Comparison of ENCODE assay signal across 13 cellular contexts in the genomic region with DNA sequence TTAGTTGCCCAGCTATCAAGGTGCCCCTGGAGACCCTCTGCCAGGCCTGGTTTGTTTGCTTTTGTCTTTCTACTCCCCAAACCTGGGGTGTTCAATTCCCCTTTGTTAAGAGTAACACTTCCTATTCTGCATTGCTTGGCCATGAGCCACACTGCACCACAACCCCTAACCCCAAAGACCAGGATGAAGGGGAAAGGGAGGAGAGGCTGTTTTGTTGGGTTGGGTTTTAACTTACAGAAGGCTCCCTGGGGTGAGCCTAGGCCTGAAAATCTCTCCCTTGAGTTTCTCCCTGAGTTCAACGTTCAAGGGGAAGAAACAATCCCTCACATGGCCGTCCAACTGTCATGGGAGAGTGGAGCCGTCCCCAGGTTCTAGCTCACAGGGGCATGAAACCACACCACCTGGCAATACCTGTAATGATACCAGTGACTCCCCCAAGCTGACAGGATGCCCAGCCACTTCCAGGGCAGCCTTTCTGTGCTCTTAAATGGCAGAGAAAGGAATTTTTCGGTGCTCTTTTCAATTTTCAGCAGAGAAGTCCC. TPM values are rescaled to one million over a fixed set of nuclear protein-coding genes. Genes with fewer than 3 reads are reported as not detected.
A peak's percentile ranks its signal among the peaks of the same experiment; 100 is the strongest.
DNase-seq lines count a peak whose midpoint lies in the region; ATAC-seq and TF ChIP-seq lines count a peak whose summit lies in the region.
"Had no signal": no experiment of that assay in that cellular context is flagged by ENCODE, and none has a peak within 500 bp of the region (broad histone marks: within the 10 kb centered on the region; RNA-seq: fewer than 3 reads in every experiment).

No MANE protein-coding gene starts in this region.

- H3K4me3 Mint-ChIP-seq in Calu3 (ENCODE audit: low read depth, unreplicated experiment): peak overlapping the region; percentile 33
- no peak overlapping the region for H3K4me3 Mint-ChIP-seq in stimulated activated naive CD8-positive, alpha-beta T cell treated with anti-CD3 and anti-CD28 coated beads, Interleukin-15, amount 100 ng/mL, for 72 hours
- H3K4me3 Mint-ChIP-seq: HFFc6, immature natural killer cell had no signal

- no peaks in the 10 kb centered on the region for H3K27me3 Mint-ChIP-seq in Calu3 (ENCODE audit: unreplicated experiment)
- peaks cover 20% of the 10 kb centered on the region for H3K27me3 Mint-ChIP-seq in stimulated activated naive CD8-positive, alpha-beta T cell treated with anti-CD3 and anti-CD28 coated beads, Interleukin-15, amount 100 ng/mL, for 72 hours

- BruUV-seq in Calu3 (replicated peaks; lab: Mats Ljungman, UMichigan): no TSS peak

- peaks cover 87% of the 10 kb centered on the region for H3K4me1 Mint-ChIP-seq in Calu3 (ENCODE audit: low read depth, unreplicated experiment)
- H3K4me1 Mint-ChIP-seq in stimulated activated naive CD8-positive, alpha-beta T cell treated with anti-CD3 and anti-CD28 coated beads, Interleukin-15, amount 100 ng/mL, for 72 hours: peaks cover 33% of the 10 kb centered on the region
- H3K4me1 Mint-ChIP-seq: immature natural killer cell had no signal

- H3K9me3 Mint-ChIP-seq in Calu3 (ENCODE audit: low read depth, unreplicated experiment): no peaks in the 10 kb centered on the region
- H3K9me3 Mint-ChIP-seq in stimulated activated naive CD8-positive, alpha-beta T cell treated with anti-CD3 and anti-CD28 coated beads, Interleukin-15, amount 100 ng/mL, for 72 hours: no peaks in the 10 kb centered on the region
- H3K9me3 Mint-ChIP-seq: HFFc6 had no signal

- no peak for TF ChIP-seq CTCF in Calu3 (IDR thresholded peaks at IDR 0.05; ENCODE audit: unreplicated experiment)
- no peak for TF ChIP-seq CTCF in heart right ventricle (IDR thresholded peaks at IDR 0.05)
- TF ChIP-seq CTCF in ovary (IDR thresholded peaks at IDR 0.05): no peak

- intact Hi-C loops in Calu3 (cut with micrococcal nuclease; ENCODE audit: unreplicated experiment) (no loop called here), left colon (cut with DNase I, micrococcal nuclease) (no loop called here), heart right ventricle (cut with DNase I) (loop anchor here in 2 of 10 donors (5.0 to 10.0 kb wide), 2 partner anchors 37 to 250 kb away; no protein-coding TSS in a partner anchor), ovary (cut with DNase I) (loop anchor here in 2 of 4 donors (10.0 kb wide), 2 partner anchors 50 to 310 kb away; no protein-coding TSS in a partner anchor)

- ATAC-seq in left colon: peak; percentile 7
- ATAC-seq in heart right ventricle: no peak
- no peak for ATAC-seq in stimulated activated naive CD8-positive, alpha-beta T cell treated with anti-CD3 and anti-CD28 coated beads, Interleukin-15, amount 100 ng/mL, for 72 hours

- TF ChIP-seq POLR2A in ovary (IDR thresholded peaks at IDR 0.05): no peak

- H3K9ac ChIP-seq in SK-N-MC (ENCODE audit: insufficient read length): peak overlapping the region; percentile 20

- CTCF ChIA-PET in Calu3 (lab: Charles Lee): interaction anchor here (1.6 kb wide), 1 partner anchor 46 kb away, joined by 4 read pairs; no protein-coding TSS in a partner anchor

- H3K4me1 ChIP-seq in heart right ventricle (peaks cover 0 to 38% (median 11%) of the 10 kb centered on the region in 9 donors), ovary (ENCODE audit: insufficient read depth) (peaks cover 2% of the 10 kb centered on the region)

- H3K27ac ChIP-seq in SK-N-MC (no peak overlapping the region), heart right ventricle (peak overlapping the region in 1 of 10 donors; percentile 21), ovary (no peak overlapping the region)

- H3K27ac Mint-ChIP-seq in Calu3 (ENCODE audit: unreplicated experiment): peak overlapping the region; percentile 63
- H3K27ac Mint-ChIP-seq in stimulated activated naive CD8-positive, alpha-beta T cell treated with anti-CD3 and anti-CD28 coated beads, Interleukin-15, amount 100 ng/mL, for 72 hours: peak overlapping the region in 1 of 2 donors; percentile 48
- H3K27ac Mint-ChIP-seq: HFFc6, immature natural killer cell had no signal

- H3K9me3 ChIP-seq in SK-N-MC (ENCODE audit: low read depth, low read length) (no peaks in the 10 kb centered on the region), heart right ventricle (no peaks in the 10 kb centered on the region), ovary (no peaks in the 10 kb centered on the region)
- H3K9me3 ChIP-seq: body of pancreas had no signal

- DNase-seq in Calu3 (no peak), HT-29 (ENCODE audit: low spot score) (peak; percentile 46), SK-N-MC (ENCODE audit: low read depth, low spot score) (no peak), left colon (no peak), NCI-H2227 treated with DMSO at 0.1 percent for 48 hours (lab: John Stamatoyannopoulos, UW) (no peak), heart right ventricle (no peak), ovary (no peak)
- DNase-seq in stimulated activated naive CD8-positive, alpha-beta T cell treated with anti-CD3 and anti-CD28 coated beads, Interleukin-15, amount 100 ng/mL, for 72 hours: no peak
- DNase-seq: HFFc6; immature natural killer cell; NCI-H1105; stimulated activated CD4-positive, alpha-beta T cell treated with anti-CD3 and anti-CD28 coated beads, Interleukin-2, amount 100 ng/mL, for 24 hours had no signal

- TF ChIP-seq EP300 in ovary (IDR thresholded peaks at IDR 0.05): no peak

- no peaks in the 10 kb centered on the region for H3K36me3 ChIP-seq in SK-N-MC (ENCODE audit: insufficient read depth, low read length)
- peaks cover 0 to 7% (median 0%) of the 10 kb centered on the region in 9 donors for H3K36me3 ChIP-seq in heart right ventricle
- H3K36me3 ChIP-seq in ovary: no peaks in the 10 kb centered on the region

- H3K4me3 ChIP-seq in SK-N-MC (peak overlapping the region; percentile 22; the same call in 1 of the 2 replicates), heart right ventricle (no peak overlapping the region), ovary (no peak overlapping the region)
- H3K4me3 ChIP-seq: body of pancreas had no signal

- 51 to 56% methylated on average over 4 of the region's 4 CpGs for WGBS in heart right ventricle, 2 donors
- 39 to 80% (median 58%) methylated on average over 3 to 4 of the region's 4 CpGs for WGBS in ovary, 3 donors

- peaks cover 41% of the 10 kb centered on the region for H3K36me3 Mint-ChIP-seq in Calu3 (ENCODE audit: insufficient read depth, unreplicated experiment)
- H3K36me3 Mint-ChIP-seq: immature natural killer cell had no signal

- H3K27me3 ChIP-seq in heart right ventricle: peaks cover 0 to 3% (median 0%) of the 10 kb centered on the region in 7 donors
- no peaks in the 10 kb centered on the region for H3K27me3 ChIP-seq in ovary
- H3K27me3 ChIP-seq: body of pancreas had no signal

RNA-seq across cellular contexts. Expression of a gene that starts 15.0 kb away (rescaled TPM):
- total RNA-seq in Calu3 (2022) (27.5 and 29.1 TPM in 2 replicates), left colon (10 to 100 TPM; 19.5 to 30.8 TPM), heart right ventricle (1 to 10 TPM; 1.4 to 7.9 (median 2.2) TPM), ovary (1 to 10 TPM; 1.5 to 9.5 (median 5.8) TPM)
- 56.7 and 59.6 TPM in 2 replicates for total RNA-seq in HT-29 (2014; rRNA removed; shearing (Covaris generic))
- polyA plus RNA-seq in heart right ventricle (1 to 10 TPM; 1.8 to 4.5 TPM), ovary (1 to 10 TPM; 3.4 to 3.5 TPM)
- polyA plus RNA-seq: immature natural killer cell had no signal

RNA-seq across cellular contexts. Expression of a gene that starts 33.5 kb away (rescaled TPM):
- total RNA-seq in Calu3 (2022) (110 and 122 TPM in 2 replicates), left colon (10 to 100 TPM; 37.4 to 39.5 TPM), heart right ventricle (10 to 100 TPM; 34.2 to 45.6 (median 40.2) TPM), ovary (10 to 100 TPM; 16.3 to 69.5 (median 55.1) TPM)
- total RNA-seq in HT-29 (2014; rRNA removed; shearing (Covaris generic)): 6.5 and 7.6 TPM in 2 replicates
- polyA plus RNA-seq in heart right ventricle (1 to 10 TPM; 4.7 to 5.9 TPM), ovary (10 to 100 TPM in 1 of 2 donors, 1 to 10 TPM in 1; 5.8 to 14.0 TPM)
